In the genomic region with DNA sequence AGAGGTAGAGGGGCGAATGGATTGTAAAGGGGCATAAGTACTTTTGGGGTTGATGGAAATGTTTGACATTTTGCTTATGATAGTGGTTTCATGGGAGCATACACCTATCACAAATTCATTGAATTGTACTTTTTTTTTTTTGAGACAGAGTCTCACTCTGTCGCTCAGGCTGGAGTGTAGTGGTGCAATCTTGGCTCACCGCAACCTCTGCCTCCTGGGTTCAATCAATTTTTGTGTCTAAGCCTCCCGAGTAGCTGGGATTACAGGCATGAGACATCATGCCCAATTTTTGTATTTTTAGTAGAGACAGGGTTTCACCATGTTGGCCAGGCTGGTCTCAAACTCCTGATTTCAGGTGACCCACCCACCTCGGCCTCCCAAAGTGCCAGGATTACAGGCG, we compare ENCODE assay signal across 14 cellular contexts. TPM values are rescaled to one million over a fixed set of nuclear protein-coding genes. Genes with fewer than 3 reads are reported as not detected.
"Had no signal": no experiment of that assay in that cellular context is flagged by ENCODE, and none has a peak within 500 bp of the region (broad histone marks: within the 10 kb centered on the region; RNA-seq: fewer than 3 reads in every experiment).

No MANE protein-coding gene starts in this region.

RNA-seq across cellular contexts. Expression of gene SMYD1, which starts 22.1 kb away (rescaled TPM):
- total RNA-seq: activated B cell treated with CpG ODN at 0.5 μM for 24 hours; activated CD4-positive, alpha-beta memory T cell treated with anti-CD3 and anti-CD28 coated beads for 36 hours; activated CD4-positive, alpha-beta memory T cell treated with anti-CD3 and anti-CD28 coated beads, Interleukin-2, amount 10 ng/mL, durations not matched to agents 7 days and 5 days; activated CD4-positive, alpha-beta T cell treated with anti-CD3 and anti-CD28 coated beads for 36 hours; activated CD4-positive, alpha-beta T cell treated with anti-CD3 and anti-CD28 coated beads, Interleukin-2, amount 10 ng/mL, durations not matched to agents 24 days and 14 days; activated CD4-positive, alpha-beta T cell treated with anti-CD3 and anti-CD28 coated beads, Interleukin-2, amount 10 ng/mL, durations not matched to agents 7 days and 5 days; activated CD8-positive, alpha-beta memory T cell treated with anti-CD3 and anti-CD28 coated beads for 36 hours; activated CD8-positive, alpha-beta memory T cell treated with anti-CD3 and anti-CD28 coated beads, Interleukin-2, amount 10 ng/mL, durations not matched to agents 7 days and 5 days; activated CD8-positive, alpha-beta T cell treated with anti-CD3 and anti-CD28 coated beads for 36 hours; activated CD8-positive, alpha-beta T cell treated with anti-CD3 and anti-CD28 coated beads, Interleukin-2, amount 10 ng/mL, durations not matched to agents 7 days and 5 days; T-cell; T-helper 1 cell treated with Interleukin-12 subunit alpha and Interleukin-12 subunit beta and Interleukin-4 antibody, amounts not matched to agents 30 ng/mL and 1 ng/mL, for 36 hours; T-helper 2 cell treated with Interferon-gamma antibody and Interleukin-4, amounts not matched to agents 100 ng/mL and 5 ng/mL, for 36 hours; WTC11 had no signal
